ENCODE assay signal across 11 cellular contexts in genomic region chr18:58505181-58505580, GRCh38.
DNase-seq lines count a peak whose midpoint lies in the region; ATAC-seq, FAIRE-seq and TF ChIP-seq lines count a peak whose summit lies in the region.
"Had no signal": no experiment of that assay in that cellular context is flagged by ENCODE, and none has a peak within 500 bp of the region (broad histone marks: within the 10 kb centered on the region; RNA-seq: fewer than 3 reads in every experiment).

No MANE protein-coding gene starts in this region.

- H3K27me3 ChIP-seq in BE2C: no peaks in the 10 kb centered on the region
- H3K27me3 ChIP-seq: neural progenitor cell had no signal

- H3K9me3 ChIP-seq in BE2C: no peaks in the 10 kb centered on the region

- no peaks in the 10 kb centered on the region for H3K36me3 ChIP-seq in BE2C
- H3K36me3 ChIP-seq: neural progenitor cell had no signal

- TF ChIP-seq CTCF in BE2C (IDR thresholded peaks at IDR 0.05; ENCODE audit: low read depth, low read length): no peak

- intact Hi-C loops in cardiac septum (cut with DNase I): no loop called here

- TF ChIP-seq POLR2A in GM12891 (IDR thresholded peaks at IDR 0.05; ENCODE audit: low read depth, low read length): no peak

- peak; percentile 76 for ATAC-seq in GM21390 (IDR thresholded peaks at IDR 0.05; ENCODE audit: unreplicated experiment)
- ATAC-seq in GM19035 (IDR thresholded peaks at IDR 0.05; ENCODE audit: unreplicated experiment): no peak
- ATAC-seq in HG02571 (IDR thresholded peaks at IDR 0.05; ENCODE audit: unreplicated experiment): no peak

- H3K4me3 ChIP-seq in BE2C (ENCODE audit: low read depth, low read length): no peak overlapping the region
- H3K4me3 ChIP-seq: neural progenitor cell had no signal

- H3K4me1 ChIP-seq in BE2C: no peaks in the 10 kb centered on the region

- peak; percentile 69 for FAIRE-seq in GM12891 (lab: Jason Lieb, UNC)

- DNase-seq in GM12891 (ENCODE audit: insufficient read length, low spot score) (no peak), T follicular helper cell (ENCODE audit: low read depth) (peak; percentile 11), BE2C (no peak), cardiac septum (ENCODE audit: low spot score) (no peak)
- DNase-seq in effector CD8-positive, alpha-beta T cell (lab: John Stamatoyannopoulos, UW): peak; percentile 7
- DNase-seq: islet precursor cell, NCI-H1092 treated with DMSO at 0.1 percent for 48 hours had no signal

TF ChIP-seq in GM12891, 5 proteins besides CTCF, POLR2A, EP300 and RAD21:
- TF ChIP-seq PAX5 (IDR thresholded peaks at IDR 0.05; ENCODE audit: insufficient read depth, low read length, severe bottlenecking) (no peak), TAF1 (IDR thresholded peaks at IDR 0.05; ENCODE audit: low read depth, low read length) (no peak), POLR2AphosphoS5 (IDR thresholded peaks at IDR 0.05; ENCODE audit: low read depth, low read length) (no peak), SPI1 (IDR thresholded peaks at IDR 0.05; ENCODE audit: low read depth, low read length) (no peak), POU2F2 (IDR thresholded peaks at IDR 0.05; ENCODE audit: low read depth, low read length) (no peak)

Comparison
In these comparisons a context has a peak if more than half of its experiments do, and no peak if none do; other contexts are left out.
1. DNase-seq: peak in T follicular helper cell (single experiment) and effector CD8-positive, alpha-beta T cell (single experiment); none in GM12891 (single experiment), BE2C (single experiment) and cardiac septum (single experiment).